ENCODE assay signal across 8 cellular contexts in genomic region chrX:119605739-119606507, GRCh38. TPM values are rescaled to one million over a fixed set of nuclear protein-coding genes. Genes with fewer than 3 reads are reported as not detected.
DNase-seq lines count a peak whose midpoint lies in the region; ATAC-seq and TF ChIP-seq lines count a peak whose summit lies in the region.

Gene NKRF, minus strand, starts transcription at chrX:119606424.

- H3K4me1 Mint-ChIP-seq in CD8-positive, alpha-beta memory T cell, result peaks cover 27 to 51% (median 45%) of the 10 kb centered on the region in 3 donors
- H3K4me1 Mint-ChIP-seq in activated T-cell treated with anti-CD3 and anti-CD28 coated beads, Interleukin-2, amount 50 U/mL, for 24 hours (ENCODE audit: low read depth), result peaks cover 48% of the 10 kb centered on the region
- H3K4me1 Mint-ChIP-seq in naive B cell, result peaks cover 16 to 50% (median 27%) of the 10 kb centered on the region in 3 donors
- H3K4me1 Mint-ChIP-seq in stimulated activated memory B cell treated with anti-CD40 and anti-IgM and Interleukin-4, amounts not matched to agents 10 μg/mL and 1 μg/mL and 100 μg/mL, for 72 hours, result peaks cover 29% of the 10 kb centered on the region

- peak within 1 kb of the TSS; percentile 75 for H3K4me3 ChIP-seq in CD8-positive, alpha-beta memory T cell (ENCODE audit: low read length)
- peak within 1 kb of the TSS; percentile 84 for H3K4me3 ChIP-seq in OCI-LY1 (ENCODE audit: low read depth, low read length, poor library complexity, severe bottlenecking)

- H3K9me3 Mint-ChIP-seq in CD8-positive, alpha-beta memory T cell, result no peaks in the 10 kb centered on the region
- no peaks in the 10 kb centered on the region for H3K9me3 Mint-ChIP-seq in activated T-cell treated with anti-CD3 and anti-CD28 coated beads, Interleukin-2, amount 50 U/mL, for 24 hours
- no peaks in the 10 kb centered on the region for H3K9me3 Mint-ChIP-seq in naive B cell
- no peaks in the 10 kb centered on the region for H3K9me3 Mint-ChIP-seq in stimulated activated memory B cell treated with anti-CD40 and anti-IgM and Interleukin-4, amounts not matched to agents 10 μg/mL and 1 μg/mL and 100 μg/mL, for 72 hours

- peak within 1 kb of the TSS; percentile 100 for H3K9ac ChIP-seq in OCI-LY1 (ENCODE audit: low read length)

- H3F3A ChIP-seq in OCI-LY1 (ENCODE audit: insufficient read depth, low read length), result no peaks in the 10 kb centered on the region

- peak; percentile 82 to 94 (median 87) for DNase-seq in CD8-positive, alpha-beta memory T cell
- peak; percentile 76 for DNase-seq in HS-27A (ENCODE audit: low read depth)
- DNase-seq in activated T-cell treated with anti-CD3 and anti-CD28 coated beads, Interleukin-2, amount 50 U/mL, for 24 hours, result peak; percentile 88
- peak; percentile 87 for DNase-seq in naive B cell

- no peaks in the 10 kb centered on the region for H3K27me3 ChIP-seq in CD8-positive, alpha-beta memory T cell (ENCODE audit: insufficient read depth, low read length, poor library complexity, severe bottlenecking)
- H3K27me3 ChIP-seq in OCI-LY1 (ENCODE audit: insufficient read depth, low read length), result no peaks in the 10 kb centered on the region

- POLR2A ChIA-PET in CD8-positive, alpha-beta memory T cell (lab: Charles Lee), result interaction anchor here (0.6 to 2.3 kb wide), 11 partner anchors 9 to 334 kb away, joined by 3 to 20 read pairs (median 5); partner anchors contain the start of genes RPL39, SLC25A5, SOWAHD and UBE2A

- TF ChIP-seq CTCF in OCI-LY1 (IDR thresholded peaks at IDR 0.05; ENCODE audit: low read length), result no peak

- H4K20me1 ChIP-seq in OCI-LY1 (ENCODE audit: insufficient read depth, low read length), result no peaks in the 10 kb centered on the region

- H3K27ac ChIP-seq in CD8-positive, alpha-beta memory T cell (ENCODE audit: low read depth, low read length), result peak within 1 kb of the TSS; percentile 86
- peak within 1 kb of the TSS; percentile 82 for H3K27ac ChIP-seq in OCI-LY1 (ENCODE audit: low read depth, low read length, poor library complexity, severe bottlenecking)

- peak within 1 kb of the TSS; percentile 93 to 98 (median 94) for H3K4me3 Mint-ChIP-seq in CD8-positive, alpha-beta memory T cell
- H3K4me3 Mint-ChIP-seq in activated T-cell treated with anti-CD3 and anti-CD28 coated beads, Interleukin-2, amount 50 U/mL, for 24 hours, result peak within 1 kb of the TSS; percentile 91
- H3K4me3 Mint-ChIP-seq in naive B cell, result peak within 1 kb of the TSS; percentile 93 to 98 (median 94)
- peak within 1 kb of the TSS; percentile 83 for H3K4me3 Mint-ChIP-seq in stimulated activated memory B cell treated with anti-CD40 and anti-IgM and Interleukin-4, amounts not matched to agents 10 μg/mL and 1 μg/mL and 100 μg/mL, for 72 hours

- H3K36me3 Mint-ChIP-seq in CD8-positive, alpha-beta memory T cell, result peaks cover 0 to 17% (median 1%) of the 10 kb centered on the region in 3 donors
- H3K36me3 Mint-ChIP-seq in activated T-cell treated with anti-CD3 and anti-CD28 coated beads, Interleukin-2, amount 50 U/mL, for 24 hours (ENCODE audit: low read depth), result peaks cover 47% of the 10 kb centered on the region
- no peaks in the 10 kb centered on the region for H3K36me3 Mint-ChIP-seq in naive B cell
- H3K36me3 Mint-ChIP-seq in stimulated activated memory B cell treated with anti-CD40 and anti-IgM and Interleukin-4, amounts not matched to agents 10 μg/mL and 1 μg/mL and 100 μg/mL, for 72 hours, result no peaks in the 10 kb centered on the region

- peak within 1 kb of the TSS; percentile 97 to 99 (median 99) for H3K27ac Mint-ChIP-seq in CD8-positive, alpha-beta memory T cell
- H3K27ac Mint-ChIP-seq in activated T-cell treated with anti-CD3 and anti-CD28 coated beads, Interleukin-2, amount 50 U/mL, for 24 hours, result peak within 1 kb of the TSS; percentile 97
- H3K27ac Mint-ChIP-seq in naive B cell, result peak within 1 kb of the TSS; percentile 96 to 99 (median 99)
- H3K27ac Mint-ChIP-seq in stimulated activated memory B cell treated with anti-CD40 and anti-IgM and Interleukin-4, amounts not matched to agents 10 μg/mL and 1 μg/mL and 100 μg/mL, for 72 hours, result peak within 1 kb of the TSS; percentile 98

- H3K9me2 ChIP-seq in OCI-LY1 (ENCODE audit: low read depth, low read length), result no peaks in the 10 kb centered on the region

- peak within 1 kb of the TSS; percentile 93 for H3K4me2 ChIP-seq in OCI-LY1 (ENCODE audit: low read length)

- peaks cover 6% of the 10 kb centered on the region for H3K4me1 ChIP-seq in CD8-positive, alpha-beta memory T cell (ENCODE audit: insufficient read depth, low read length)
- peaks cover 39% of the 10 kb centered on the region for H3K4me1 ChIP-seq in OCI-LY1 (ENCODE audit: insufficient read depth, low read length, severe bottlenecking)

- CTCF ChIA-PET in CD8-positive, alpha-beta memory T cell (lab: Charles Lee), result interaction anchor here (0.7 to 2.0 kb wide), 3 partner anchors 31 to 148 kb away, joined by 3 to 7 read pairs (median 4); no protein-coding TSS in a partner anchor

- peaks cover 36% of the 10 kb centered on the region for H3K79me2 ChIP-seq in OCI-LY1 (ENCODE audit: insufficient read depth, low read length)

- peaks cover 0 to 3% of the 10 kb centered on the region in 2 donors for H3K27me3 Mint-ChIP-seq in CD8-positive, alpha-beta memory T cell
- H3K27me3 Mint-ChIP-seq in activated T-cell treated with anti-CD3 and anti-CD28 coated beads, Interleukin-2, amount 50 U/mL, for 24 hours, result peaks cover 11% of the 10 kb centered on the region
- H3K27me3 Mint-ChIP-seq in naive B cell, result peaks cover 0 to 5% (median 0%) of the 10 kb centered on the region in 3 donors
- H3K27me3 Mint-ChIP-seq in stimulated activated memory B cell treated with anti-CD40 and anti-IgM and Interleukin-4, amounts not matched to agents 10 μg/mL and 1 μg/mL and 100 μg/mL, for 72 hours, result no peaks in the 10 kb centered on the region

- H3K9me3 ChIP-seq in CD8-positive, alpha-beta memory T cell (ENCODE audit: low read length), result no peaks in the 10 kb centered on the region
- H3K9me3 ChIP-seq in OCI-LY1 (ENCODE audit: low read length), result no peaks in the 10 kb centered on the region

- no peaks in the 10 kb centered on the region for H3K36me3 ChIP-seq in CD8-positive, alpha-beta memory T cell (ENCODE audit: insufficient read depth, low read length)
- H3K36me3 ChIP-seq in OCI-LY1 (ENCODE audit: insufficient read depth, low read length), result peaks cover 21% of the 10 kb centered on the region; the same call in 1 of the 2 replicates

- peak; percentile 60 for ATAC-seq in GM19468 (IDR thresholded peaks at IDR 0.05; ENCODE audit: extremely low read depth, unreplicated experiment)
- peak; percentile 93 for ATAC-seq in esophagus mucosa
- peak; percentile 74 to 78 for ATAC-seq in naive B cell (ENCODE audit: low read depth in 2 of 2)
- peak; percentile 93 for ATAC-seq in stimulated activated memory B cell treated with anti-CD40 and anti-IgM and Interleukin-4, amounts not matched to agents 10 μg/mL and 1 μg/mL and 100 μg/mL, for 72 hours

- peak within 1 kb of the TSS; percentile 81; the same call in 1 of the 2 replicates for H2AFZ ChIP-seq in OCI-LY1 (ENCODE audit: low read length)

RNA-seq across cellular contexts. Expression of gene NKRF, which starts in this region (rescaled TPM):
- total RNA-seq in CD8-positive, alpha-beta memory T cell, result 10 to 100 TPM; 27.2 to 28.4 TPM
- polyA plus RNA-seq in CD8-positive, alpha-beta memory T cell, result 7.5 TPM
- 7.5 TPM for total RNA-seq in esophagus mucosa
- 1 to 10 TPM; 4.2 to 9.4 (median 7.1) TPM for polyA plus RNA-seq in naive B cell (ENCODE audit: low read depth in 6 of 6)

Comparison
In these comparisons a context has a peak if more than half of its experiments do, and no peak if none do; other contexts are left out.
1. Peak in every context shown above with its lines: DNase-seq, ATAC-seq, H3K4me3 ChIP-seq and H3K27ac ChIP-seq.